7 cellular contexts compared by ENCODE assay signal in the genomic region with DNA sequence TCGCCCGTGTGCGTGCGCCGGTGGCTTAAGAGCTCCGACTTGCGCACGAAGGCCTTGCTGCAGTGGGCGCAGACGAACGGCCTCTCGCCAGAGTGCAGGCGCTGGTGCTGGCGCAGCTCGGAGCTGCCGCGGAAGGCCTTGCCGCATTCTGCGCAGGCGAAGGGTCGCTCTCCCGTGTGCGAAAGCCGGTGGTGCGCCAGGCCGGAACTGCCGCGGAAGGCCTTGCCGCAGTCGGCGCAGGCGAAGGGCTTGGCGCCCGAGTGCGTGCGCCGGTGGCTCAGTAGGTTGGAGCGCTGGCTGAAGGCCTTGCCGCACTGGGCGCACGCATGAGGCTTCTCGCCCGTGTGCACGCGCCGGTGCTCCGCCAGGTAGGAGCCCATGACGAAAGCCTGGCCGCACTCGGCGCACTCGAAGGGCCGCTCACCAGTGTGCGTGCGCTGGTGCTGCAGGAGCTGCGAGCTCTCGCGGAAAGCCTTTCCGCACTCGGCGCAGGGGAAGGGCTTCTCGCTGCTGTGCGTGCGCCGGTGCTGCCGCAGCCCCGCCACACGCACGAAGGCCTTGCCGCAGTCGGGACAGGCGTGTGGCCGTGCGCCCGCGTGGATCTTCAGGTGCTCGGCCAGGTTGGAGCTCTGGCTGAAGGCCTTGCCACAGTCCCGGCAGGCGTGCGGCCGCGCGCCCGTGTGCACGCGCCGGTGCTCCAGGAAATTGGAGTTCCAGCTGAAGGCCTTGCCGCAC. TPM values are rescaled to one million over a fixed set of nuclear protein-coding genes. Genes with fewer than 3 reads are reported as not detected.
DNase-seq lines count a peak whose midpoint lies in the region; ATAC-seq and TF ChIP-seq lines count a peak whose summit lies in the region.
"Had no signal": no experiment of that assay in that cellular context is flagged by ENCODE, and none has a peak within 500 bp of the region (broad histone marks: within the 10 kb centered on the region; RNA-seq: fewer than 3 reads in every experiment).

No MANE protein-coding gene starts in this region.

- no peaks in the 10 kb centered on the region for H3K9me3 ChIP-seq in esophagus muscularis mucosa

- peak; percentile 61 for ATAC-seq in stimulated activated effector memory CD8-positive, alpha-beta T cell treated with anti-CD3 and anti-CD28 coated beads, Interleukin-12 subunit alpha, Interleukin-12 subunit beta, amount 100 ng/mL, for 72 hours
- no peak for ATAC-seq in HG03159 (IDR thresholded peaks at IDR 0.05; ENCODE audit: unreplicated experiment)
- ATAC-seq in GM18873 (IDR thresholded peaks at IDR 0.05; ENCODE audit: low FRiP score, unreplicated experiment): no peak

- peak overlapping the region; percentile 43 for H3K4me3 Mint-ChIP-seq in stimulated activated effector memory CD8-positive, alpha-beta T cell treated with anti-CD3 and anti-CD28 coated beads, Interleukin-12 subunit alpha, Interleukin-12 subunit beta, amount 100 ng/mL, for 72 hours

- H3K36me3 ChIP-seq in esophagus muscularis mucosa: peaks cover 0 to 3% (median 0%) of the 10 kb centered on the region in 4 donors

- peaks cover 0 to 65% (median 27%) of the 10 kb centered on the region in 4 donors for H3K27me3 ChIP-seq in esophagus muscularis mucosa

- no peak for TF ChIP-seq EP300 in esophagus muscularis mucosa (IDR thresholded peaks at IDR 0.05)

- H3K4me1 ChIP-seq in esophagus muscularis mucosa: peaks cover 16 to 29% (median 21%) of the 10 kb centered on the region in 4 donors

- no peak for TF ChIP-seq POLR2A in esophagus muscularis mucosa (IDR thresholded peaks at IDR 0.05; ENCODE audit: low read depth)

- intact Hi-C loops in esophagus muscularis mucosa (cut with DNase I): no loop called here

- no peak for DNase-seq in esophagus muscularis mucosa (ENCODE audit: extremely low spot score)
- DNase-seq in stimulated activated effector memory CD8-positive, alpha-beta T cell treated with anti-CD3 and anti-CD28 coated beads, Interleukin-12 subunit alpha, Interleukin-12 subunit beta, amount 100 ng/mL, for 72 hours (ENCODE audit: low spot score in 2 of 2): no peak
- no peak for DNase-seq in NCI-H1105 treated with DMSO at 0.1 percent for 48 hours (lab: John Stamatoyannopoulos, UW)

- H3K36me3 Mint-ChIP-seq in stimulated activated effector memory CD8-positive, alpha-beta T cell treated with anti-CD3 and anti-CD28 coated beads, Interleukin-12 subunit alpha, Interleukin-12 subunit beta, amount 100 ng/mL, for 72 hours: peaks cover 9% of the 10 kb centered on the region

- H3K27ac ChIP-seq in esophagus muscularis mucosa (replicated peaks in 1 of 4): no peak overlapping the region
- H3K27ac ChIP-seq: SJSA1 had no signal

- 54% methylated on average over 7 of the region's 88 CpGs for WGBS in esophagus muscularis mucosa

- no peak overlapping the region for H3K27ac Mint-ChIP-seq in stimulated activated effector memory CD8-positive, alpha-beta T cell treated with anti-CD3 and anti-CD28 coated beads, Interleukin-12 subunit alpha, Interleukin-12 subunit beta, amount 100 ng/mL, for 72 hours

- H3K4me3 ChIP-seq in WI38 (ENCODE audit: low read depth, low read length) (peak overlapping the region; percentile 29; the same call in 1 of the 2 replicates), esophagus muscularis mucosa (peak overlapping the region; percentile 29 to 43 (median 38))
- H3K4me3 ChIP-seq: SJSA1 had no signal

- peaks cover 8% of the 10 kb centered on the region for H3K4me1 Mint-ChIP-seq in stimulated activated effector memory CD8-positive, alpha-beta T cell treated with anti-CD3 and anti-CD28 coated beads, Interleukin-12 subunit alpha, Interleukin-12 subunit beta, amount 100 ng/mL, for 72 hours

- TF ChIP-seq CTCF in WI38 (IDR thresholded peaks at IDR 0.05; ENCODE audit: low read depth, low read length) (no peak), esophagus muscularis mucosa (IDR thresholded peaks at IDR 0.05) (no peak)

- no peaks in the 10 kb centered on the region for H3K9me3 Mint-ChIP-seq in stimulated activated effector memory CD8-positive, alpha-beta T cell treated with anti-CD3 and anti-CD28 coated beads, Interleukin-12 subunit alpha, Interleukin-12 subunit beta, amount 100 ng/mL, for 72 hours

RNA-seq across cellular contexts. Expression of a gene that starts 3.1 kb away (rescaled TPM):
- total RNA-seq in esophagus muscularis mucosa: 10 to 100 TPM in 2 of 4 donors, 1 to 10 TPM in 1, under 1 TPM in 1; 0.83 to 12.1 (median 9.5) TPM

RNA-seq across cellular contexts. Expression of a gene that starts 6.1 kb away (rescaled TPM):
- 1 to 10 TPM in 1 of 4 donors, under 1 TPM in 3; 0.42 to 1.1 (median 0.92) TPM for total RNA-seq in esophagus muscularis mucosa

RNA-seq across cellular contexts. Expression of a gene that starts 24.4 kb away (rescaled TPM):
- 1 to 10 TPM; 1.5 to 3.7 (median 2.1) TPM for total RNA-seq in esophagus muscularis mucosa

RNA-seq across cellular contexts. Expression of a gene that starts 29.6 kb away (rescaled TPM):
- 1 to 10 TPM; 2.9 to 4.9 (median 3.6) TPM for total RNA-seq in esophagus muscularis mucosa

RNA-seq across cellular contexts. Expression of a gene that starts 30.7 kb away (rescaled TPM):
- total RNA-seq in esophagus muscularis mucosa: 1,000 to 10,000 TPM; 1,137 to 2,200 (median 1,582) TPM
